ENCODE assay signal across 34 cellular contexts in genomic region chr6:95496769-95497426, GRCh38.
"Had no signal": no experiment of that assay in that cellular context is flagged by ENCODE, and none has a peak within 500 bp of the region (broad histone marks: within the 10 kb centered on the region; RNA-seq: fewer than 3 reads in every experiment).

No MANE protein-coding gene starts in this region.

- DNase-seq: activated B cell treated with CpG ODN at 0.5 μM for 24 hours; activated CD4-positive, alpha-beta T cell treated with anti-CD3 and anti-CD28 coated beads for 48 hours; activated CD4-positive, alpha-beta T cell treated with anti-CD3 and anti-CD28 coated beads, Interleukin-2, amount 50 U/mL, for 1 hour; activated CD4-positive, alpha-beta T cell treated with anti-CD3 and anti-CD28 coated beads, Interleukin-2, amount 50 U/mL, for 48 hours; activated CD8-positive, alpha-beta memory T cell treated with anti-CD3 and anti-CD28 coated beads for 24 hours; activated CD8-positive, alpha-beta T cell treated with anti-CD3 and anti-CD28 coated beads for 36 hours; activated effector memory CD4-positive, alpha-beta T cell treated with Interleukin-2 at 50 U/mL for 16 hours; activated gamma-delta T cell treated with Interleukin-2 at 50 U/mL for 16 hours; activated naive CD4-positive, alpha-beta T cell treated with anti-CD3 and anti-CD28 coated beads, Interleukin-2, amount 50 U/mL, for 16 hours; activated naive CD4-positive, alpha-beta T cell treated with Interleukin-2 at 50 U/mL for 16 hours; activated T-cell treated with anti-CD3 and anti-CD28 coated beads, Interleukin-2, amount 50 U/mL, for 4 hours; amniotic stem cell; anterior cingulate cortex; brain microvascular endothelial cell; cortex of kidney; dermis blood vessel endothelial cell; effector CD4-positive, alpha-beta T cell; effector memory CD8-positive, alpha-beta T cell; esophagus squamous epithelium; foreskin melanocyte; T-helper 17 cell; T1000; WERI-Rb-1 had no signal

- H3K4me1 ChIP-seq: esophagus squamous epithelium, gastroesophageal sphincter had no signal

- H3K9me3 ChIP-seq: gastroesophageal sphincter had no signal

- H3K36me3 ChIP-seq: brain microvascular endothelial cell, esophagus squamous epithelium, gastroesophageal sphincter, WERI-Rb-1 had no signal

- H3K4me3 ChIP-seq: esophagus squamous epithelium, gastroesophageal sphincter had no signal

- ATAC-seq: activated CD4-positive, CD25-positive, alpha-beta regulatory T cell treated with anti-CD3 and anti-CD28 coated beads, Interleukin-2, amount 50 U/mL, for 24 hours; activated CD8-positive, alpha-beta T cell treated with anti-CD3 and anti-CD28 coated beads for 36 hours; activated T-cell treated with anti-CD3 and anti-CD28 coated beads, Interleukin-2, amount 50 U/mL, for 4 hours; activated T-helper 17 cell treated with anti-CD3 and anti-CD28 coated beads, Interleukin-2, amount 50 U/mL, for 72 hours; effector memory CD8-positive, alpha-beta T cell; gastroesophageal sphincter; T-helper 17 cell had no signal

- H3K27ac ChIP-seq: brain microvascular endothelial cell, epithelial cell of prostate, esophagus squamous epithelium, gastroesophageal sphincter, WERI-Rb-1 had no signal

- FAIRE-seq: astrocyte, bronchial epithelial cell, colon, endothelial cell of umbilical vein had no signal

- H3K27ac Mint-ChIP-seq: activated B cell treated with CpG ODN at 0.5 μM for 24 hours; activated CD8-positive, alpha-beta T cell treated with anti-CD3 and anti-CD28 coated beads for 36 hours; activated naive CD8-positive, alpha-beta T cell; activated T-helper 17 cell treated with anti-CD3 and anti-CD28 coated beads, Interleukin-2, amount 50 U/mL, for 72 hours; effector memory CD8-positive, alpha-beta T cell; T-helper 17 cell; T-helper 2 cell treated with Interferon-gamma antibody and Interleukin-4, amounts not matched to agents 5 μg/mL and 100 μg/mL, for 36 hours had no signal

- H3K27me3 ChIP-seq: brain microvascular endothelial cell, esophagus squamous epithelium, gastroesophageal sphincter had no signal

- H3K4me3 Mint-ChIP-seq: activated B cell treated with CpG ODN at 0.5 μM for 24 hours; activated CD8-positive, alpha-beta T cell treated with anti-CD3 and anti-CD28 coated beads for 36 hours; activated naive CD8-positive, alpha-beta T cell; activated T-cell treated with anti-CD3 and anti-CD28 coated beads, Interleukin-2, amount 50 U/mL, for 4 hours; activated T-helper 17 cell treated with anti-CD3 and anti-CD28 coated beads, Interleukin-2, amount 50 U/mL, for 72 hours; central memory CD8-positive, alpha-beta T cell; effector memory CD8-positive, alpha-beta T cell; T-helper 17 cell; T-helper 2 cell treated with Interferon-gamma antibody and Interleukin-4, amounts not matched to agents 5 μg/mL and 100 μg/mL, for 36 hours had no signal

- H3K4me1 Mint-ChIP-seq: activated B cell treated with CpG ODN at 0.5 μM for 24 hours; activated T-helper 17 cell treated with anti-CD3 and anti-CD28 coated beads, Interleukin-2, amount 50 U/mL, for 72 hours; central memory CD8-positive, alpha-beta T cell had no signal

- H3K9me3 Mint-ChIP-seq: activated B cell treated with CpG ODN at 0.5 μM for 24 hours; activated CD8-positive, alpha-beta T cell treated with anti-CD3 and anti-CD28 coated beads for 36 hours; activated T-cell treated with anti-CD3 and anti-CD28 coated beads, Interleukin-2, amount 50 U/mL, for 4 hours; activated T-helper 17 cell treated with anti-CD3 and anti-CD28 coated beads, Interleukin-2, amount 50 U/mL, for 72 hours; T-helper 2 cell treated with Interferon-gamma antibody and Interleukin-4, amounts not matched to agents 5 μg/mL and 100 μg/mL, for 36 hours had no signal

- H3K27me3 Mint-ChIP-seq: activated B cell treated with CpG ODN at 0.5 μM for 24 hours; activated T-helper 17 cell treated with anti-CD3 and anti-CD28 coated beads, Interleukin-2, amount 50 U/mL, for 72 hours; effector memory CD8-positive, alpha-beta T cell; T-helper 17 cell had no signal
